In the genomic region with DNA sequence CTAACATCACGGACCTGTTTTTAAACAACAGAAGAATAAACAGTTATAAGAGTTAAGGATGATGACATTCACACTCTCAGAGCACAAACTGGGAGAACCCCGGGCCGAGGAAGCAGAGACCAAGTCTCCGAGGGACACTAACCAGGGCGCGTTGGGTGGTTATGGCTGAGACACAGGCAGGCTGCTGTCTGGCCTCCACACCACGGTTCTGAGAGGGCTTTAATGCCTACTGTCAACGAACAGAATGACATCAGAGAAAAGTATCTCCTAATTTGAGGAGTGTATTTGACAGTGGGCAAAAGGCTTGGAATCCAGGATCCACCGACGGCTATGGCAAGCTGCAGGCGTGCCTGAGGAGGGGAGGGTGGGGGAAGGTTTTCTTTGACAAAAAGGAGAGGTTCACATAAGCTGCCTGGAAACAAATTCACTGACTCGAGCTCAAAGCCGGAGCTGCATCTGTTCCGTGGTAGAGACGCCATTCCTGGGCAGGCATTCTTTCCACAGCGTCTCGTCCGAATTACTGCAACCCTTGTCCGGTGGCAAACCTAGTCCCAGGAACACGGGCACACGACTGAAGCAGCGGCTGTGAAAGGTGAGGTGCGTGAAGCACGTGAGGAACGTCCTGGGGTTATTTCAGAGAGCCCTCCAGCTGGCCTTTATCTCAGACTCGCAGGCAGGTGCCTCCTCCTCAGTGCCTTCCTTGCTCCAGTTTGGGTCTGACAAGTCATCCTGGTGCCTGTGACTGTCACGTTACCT, we compare ENCODE assay signal across 31 cellular contexts. TPM values are rescaled to one million over a fixed set of nuclear protein-coding genes. Genes with fewer than 3 reads are reported as not detected.
DNase-seq lines count a peak whose midpoint lies in the region; ATAC-seq, FAIRE-seq and TF ChIP-seq lines count a peak whose summit lies in the region.
"Had no signal": no experiment of that assay in that cellular context is flagged by ENCODE, and none has a peak within 500 bp of the region (broad histone marks: within the 10 kb centered on the region; RNA-seq: fewer than 3 reads in every experiment).

No MANE protein-coding gene starts in this region.

- H3K23ac ChIP-seq in H1 (ENCODE audit: insufficient read length) = no peak overlapping the region

- H3K4ac ChIP-seq in H1 (replicated peaks; ENCODE audit: insufficient read length, low read depth, low read length) = no peak overlapping the region

- H3K4me3 ChIP-seq in right cardiac atrium (ENCODE audit: low read length) (no peak overlapping the region), H1 (ENCODE audit: extremely low read depth in 1 of 4, insufficient read depth in 2 of 4, low read depth in 3 of 4, low read length in 4 of 4) (no peak overlapping the region)
- H3K4me3 ChIP-seq: BLaER1, colonic mucosa, esophagus squamous epithelium, MG63, SK-N-MC had no signal

- ATAC-seq in right cardiac atrium = no peak
- ATAC-seq in left ventricle myocardium superior = no peak
- ATAC-seq in GM18867 (IDR thresholded peaks at IDR 0.05; ENCODE audit: unreplicated experiment) = no peak
- ATAC-seq in GM21423 (IDR thresholded peaks at IDR 0.05; ENCODE audit: unreplicated experiment) = no peak
- ATAC-seq: activated naive CD4-positive, alpha-beta T cell treated with anti-CD3 and anti-CD28 coated beads, Interleukin-2, amount 50 U/mL, for 72 hours; left colon; stimulated activated effector memory CD8-positive, alpha-beta T cell treated with anti-CD3 and anti-CD28 coated beads, Interleukin-12 subunit alpha, Interleukin-12 subunit beta, amount 100 ng/mL, for 72 hours had no signal

- H3K9me3 ChIP-seq in right cardiac atrium (ENCODE audit: control insufficient read depth, low read length) = no peaks in the 10 kb centered on the region
- 0 out of 4 replicates have a peak, but pooled peaks cover 0 to 2% of the 10 kb centered on the region in 2 experiments for H3K9me3 ChIP-seq in H1 (ENCODE audit: insufficient read depth in 2 of 2, low read depth in 1 of 2, low read length in 1 of 2)
- H3K9me3 ChIP-seq: colonic mucosa, esophagus squamous epithelium had no signal

- CTCF ChIA-PET in H1 (lab: Charles Lee; ENCODE audit: partially characterized antibody) = interaction anchor here (0.7 to 3.0 kb wide), 9 partner anchors 9 to 254 kb away, joined by 3 to 16 read pairs (median 3); no protein-coding TSS in a partner anchor

- no peak overlapping the region for H2BK12ac ChIP-seq in H1 (ENCODE audit: low read depth, low read length)

- 0 out of 2 replicates have a peak overlapping the region, but pooled peaks have one; percentile 22 for H4K8ac ChIP-seq in H1 (ENCODE audit: extremely low read depth, insufficient read depth, low read length)

- H2BK120ac ChIP-seq in H1 (replicated peaks; ENCODE audit: low read depth, low read length) = no peak overlapping the region

- intact Hi-C loops in right cardiac atrium (cut with DNase I) (no loop called here), left ventricle myocardium superior (cut with micrococcal nuclease) (no loop called here)

- H3K4me2 ChIP-seq in H1 (ENCODE audit: insufficient read depth in 1 of 2, low read depth in 2 of 2, low read length in 2 of 2) = no peak overlapping the region
- H3K4me2 ChIP-seq: BLaER1 had no signal

- H3K27ac ChIP-seq in right cardiac atrium (ENCODE audit: low read length) (no peak overlapping the region), H1 (ENCODE audit: low read depth, low read length) (no peak overlapping the region; the same call in 1 of the 2 replicates)
- H3K27ac ChIP-seq: BLaER1, colonic mucosa, esophagus squamous epithelium, SK-N-MC had no signal

- no peak overlapping the region for H2BK5ac ChIP-seq in H1 (ENCODE audit: low read depth, low read length)

- H3K4me1 Mint-ChIP-seq in nephron progenitor cell = no peaks in the 10 kb centered on the region
- H3K4me1 Mint-ChIP-seq: stimulated activated effector memory CD8-positive, alpha-beta T cell treated with anti-CD3 and anti-CD28 coated beads, Interleukin-12 subunit alpha, Interleukin-12 subunit beta, amount 100 ng/mL, for 72 hours had no signal

- H3K36me3 Mint-ChIP-seq in nephron progenitor cell (ENCODE audit: low read depth) = peaks cover 31% of the 10 kb centered on the region

- H2BK15ac ChIP-seq in H1 (ENCODE audit: low read length) = no peak overlapping the region

- H3K79me1 ChIP-seq in H1 (ENCODE audit: low read depth, low read length) = peaks cover 9% of the 10 kb centered on the region

- H4K20me1 ChIP-seq in H1 (replicated peaks in 1 of 2; ENCODE audit: control insufficient read depth in 1 of 2, insufficient read depth in 2 of 2, low read length in 2 of 2) = peaks cover 9 to 22% of the 10 kb centered on the region in 2 experiments

- no peaks in the 10 kb centered on the region for H3K9me3 Mint-ChIP-seq in nephron progenitor cell
- H3K9me3 Mint-ChIP-seq: activated naive CD4-positive, alpha-beta T cell treated with anti-CD3 and anti-CD28 coated beads, Interleukin-2, amount 50 U/mL, for 72 hours; activated T-helper 1 cell treated with anti-CD3 and anti-CD28 coated beads, Interleukin-12 subunit alpha, Interleukin-12 subunit beta, Interleukin-2, Interleukin-4 antibody, amounts not matched to agents 30 ng/mL and 10 ng/mL and 1 ng/mL, durations not matched to agents 14 hours and 24 hours and 36 hours; stimulated activated effector memory CD8-positive, alpha-beta T cell treated with anti-CD3 and anti-CD28 coated beads, Interleukin-12 subunit alpha, Interleukin-12 subunit beta, amount 100 ng/mL, for 72 hours had no signal

- H3K23me2 ChIP-seq in H1 (ENCODE audit: low read depth, low read length) = no peaks in the 10 kb centered on the region

- POLR2A ChIA-PET in H1 (lab: Charles Lee; ENCODE audit: partially characterized antibody) = interaction anchor here (1.2 to 2.1 kb wide), 2 partner anchors 9 to 19 kb away, joined by 3 to 5 read pairs; a partner anchor contains a TSS

- no peaks in the 10 kb centered on the region for H3K27me3 ChIP-seq in right cardiac atrium (ENCODE audit: control insufficient read depth, insufficient read depth)
- H3K27me3 ChIP-seq in H1 (replicated peaks in 1 of 4; ENCODE audit: control insufficient read depth in 3 of 4, extremely low read depth in 1 of 4, insufficient read depth in 3 of 4, low read length in 3 of 4) = no peaks in the 10 kb centered on the region
- H3K27me3 ChIP-seq: BLaER1, colonic mucosa, esophagus squamous epithelium, MG63 had no signal

- no peak for TF ChIP-seq EP300 in H1 (IDR thresholded peaks at IDR 0.05; ENCODE audit: borderline replicate concordance in 1 of 2, low read depth in 2 of 2, low read length in 2 of 2)

- H2AK5ac ChIP-seq in H1 (ENCODE audit: low read depth, low read length) = no peak overlapping the region

- H3K36me3 ChIP-seq in H1 (ENCODE audit: control insufficient read depth in 2 of 4, insufficient read depth in 4 of 4, low read length in 3 of 4) = peaks cover 14 to 63% (median 52%) of the 10 kb centered on the region in 4 experiments

- no peak overlapping the region for H3K56ac ChIP-seq in H1 (replicated peaks; ENCODE audit: insufficient read length, low read depth, low read length)

- no peak overlapping the region for H4K5ac ChIP-seq in H1 (ENCODE audit: insufficient read length, low read depth, low read length)

- no peak overlapping the region for H3K9ac ChIP-seq in H1 (replicated peaks in 1 of 4; ENCODE audit: extremely low read depth in 1 of 4, low read depth in 3 of 4, low read length in 3 of 4)
- H3K9ac ChIP-seq: BLaER1 had no signal

- H2AFZ ChIP-seq in H1 (ENCODE audit: low read length) = no peak overlapping the region

- H3K27ac Mint-ChIP-seq in nephron progenitor cell = peak overlapping the region; percentile 32
- H3K27ac Mint-ChIP-seq: activated naive CD4-positive, alpha-beta T cell treated with anti-CD3 and anti-CD28 coated beads, Interleukin-2, amount 50 U/mL, for 72 hours; activated T-helper 1 cell treated with anti-CD3 and anti-CD28 coated beads, Interleukin-12 subunit alpha, Interleukin-12 subunit beta, Interleukin-2, Interleukin-4 antibody, amounts not matched to agents 30 ng/mL and 10 ng/mL and 1 ng/mL, durations not matched to agents 14 hours and 24 hours and 36 hours; stimulated activated effector memory CD8-positive, alpha-beta T cell treated with anti-CD3 and anti-CD28 coated beads, Interleukin-12 subunit alpha, Interleukin-12 subunit beta, amount 100 ng/mL, for 72 hours had no signal

- no peak overlapping the region for H3K18ac ChIP-seq in H1 (ENCODE audit: extremely low read depth, low read length)

- H3K4me1 ChIP-seq in right cardiac atrium (ENCODE audit: control insufficient read depth, insufficient read depth, low read length) (no peaks in the 10 kb centered on the region), H1 (replicated peaks in 1 of 4; ENCODE audit: control insufficient read depth in 3 of 4, insufficient read depth in 4 of 4, low read length in 3 of 4) (no peaks in the 10 kb centered on the region)
- H3K4me1 ChIP-seq: colonic mucosa, esophagus squamous epithelium had no signal

- peak; percentile 4 to 28 (median 15) for DNase-seq in right cardiac atrium
- DNase-seq in left ventricle myocardium superior = no peak
- DNase-seq in H1 (ENCODE audit: low read depth in 1 of 2, low spot score in 2 of 2) = no peak
- DNase-seq in nephron progenitor cell = no peak
- DNase-seq in ureter (ENCODE audit: low spot score) = peak; percentile 29
- DNase-seq in SHP77 (lab: John Stamatoyannopoulos, UW) = no peak
- DNase-seq: anterior cingulate cortex; colonic mucosa; COR-L47; esophagus squamous epithelium; foreskin melanocyte; GDM1; KG1; left colon; mesenchymal stem cell; MG63; NCI-H1105 treated with DMSO at 0.1 percent for 48 hours; NCI-H2029 treated with DMSO at 0.1 percent for 48 hours; NCI-H226; NCI-H748 treated with DMSO at 0.1 percent for 48 hours; occipital lobe; stimulated activated CD4-positive, alpha-beta T cell treated with anti-CD3 and anti-CD28 coated beads, Interleukin-4, amount 100 ng/mL, for 24 hours; substantia nigra had no signal

- no peak overlapping the region for H3K4me3 Mint-ChIP-seq in nephron progenitor cell
- H3K4me3 Mint-ChIP-seq: activated T-helper 1 cell treated with anti-CD3 and anti-CD28 coated beads, Interleukin-12 subunit alpha, Interleukin-12 subunit beta, Interleukin-2, Interleukin-4 antibody, amounts not matched to agents 30 ng/mL and 10 ng/mL and 1 ng/mL, durations not matched to agents 14 hours and 24 hours and 36 hours; stimulated activated effector memory CD8-positive, alpha-beta T cell treated with anti-CD3 and anti-CD28 coated beads, Interleukin-12 subunit alpha, Interleukin-12 subunit beta, amount 100 ng/mL, for 72 hours had no signal

- no peak overlapping the region for H2BK20ac ChIP-seq in H1 (ENCODE audit: low read length)

- no peak for TF ChIP-seq RAD21 in H1 (IDR thresholded peaks at IDR 0.05 in 1 of 2, conservative IDR thresholded peaks at IDR 0.05 in 1 of 2; ENCODE audit: low read depth in 2 of 2, low read length in 2 of 2)

- WGBS in right cardiac atrium = 90% methylated on average over 27 of the region's 27 CpGs
- 86% methylated on average over 27 of the region's 27 CpGs; no CpG with 5 or more reads in 1 of the 2 experiments for WGBS in H1 (ENCODE audit: extremely low coverage in 1 of 2, insufficient coverage in 1 of 2, insufficient read length in 1 of 2, insufficient replicate concordance in 2 of 2, low coverage in 1 of 2, low lambda C conversion rate in 2 of 2, missing lambda C conversion rate in 1 of 2), 2 experiments

- no peak overlapping the region for H3K14ac ChIP-seq in H1 (ENCODE audit: insufficient read length)

- no peaks in the 10 kb centered on the region for H3K27me3 Mint-ChIP-seq in nephron progenitor cell (ENCODE audit: low read depth, poor library complexity)

- no peak overlapping the region for H4K91ac ChIP-seq in H1 (replicated peaks; ENCODE audit: insufficient read length, low read length)

- TF ChIP-seq POLR2A in H1 (IDR thresholded peaks at IDR 0.05; ENCODE audit: control extremely low read depth in 1 of 2, low read depth in 2 of 2, low read length in 2 of 2) = no peak

- FAIRE-seq in H1 (lab: Jason Lieb, UNC) = no peak
- FAIRE-seq: HTR-8/SVneo had no signal

- TF ChIP-seq CTCF in H1 (IDR thresholded peaks at IDR 0.05; ENCODE audit: control extremely low read depth in 1 of 3, insufficient read depth in 1 of 3, low read depth in 1 of 3, low read length in 3 of 3) = no peak
- TF ChIP-seq CTCF in nephron progenitor cell (IDR thresholded peaks at IDR 0.05) = no peak

- peaks cover 0 to 16% of the 10 kb centered on the region in 2 experiments; a peak in 2 of 4 replicates for H3K79me2 ChIP-seq in H1 (ENCODE audit: control insufficient read depth in 1 of 2, insufficient read depth in 2 of 2, low read length in 2 of 2)

RNA-seq across cellular contexts. Expression of a gene that starts 9.4 kb away (rescaled TPM):
- 10 to 100 TPM; 16.0 to 20.3 (median 19.1) TPM for total RNA-seq in right cardiac atrium
- polyA plus RNA-seq in right cardiac atrium = 14.1 TPM
- total RNA-seq in left ventricle myocardium superior = 15.7 TPM
- 32.1 and 34.6 TPM in 2 replicates for total RNA-seq in H1 (2021; fragmentation: NEBNext Ultra II Directional; extraction: Animal tissue kit (Norgen Biotek cat#: 25700))
- 13.7 and 21.0 TPM in 2 replicates for polyA plus RNA-seq in H1 (2011; rRNA removed)
- polyA plus RNA-seq in H1 (2011; cell fraction: cytosol; rRNA removed) = 20.3 TPM
- 88.5 TPM for polyA plus RNA-seq in H1 (2011; cell fraction: nucleus; rRNA removed)
- 24.1 to 33.7 TPM (median 29.4 TPM) in 4 replicates for polyA plus RNA-seq in H1 (2012, experiment 1 of 2)
- polyA plus RNA-seq in H1 (2012, experiment 2 of 2) = 15.8 TPM
- polyA plus RNA-seq in H1 (2013, experiment 1 of 2) = 33.3 TPM
- polyA plus RNA-seq in H1 (2013, experiment 2 of 2) = 33.7 TPM
- 11.2 and 13.2 TPM in 2 replicates for polyA minus RNA-seq in H1 (2011; rRNA and poly(A)+ RNA removed)
- polyA minus RNA-seq in H1 (2011; cell fraction: cytosol; rRNA and poly(A)+ RNA removed) = 13.0 TPM
- 28.5 TPM for polyA minus RNA-seq in H1 (2011; cell fraction: nucleus; rRNA and poly(A)+ RNA removed)
- 42.6 TPM for total RNA-seq in ureter

Comparison
In these comparisons a context has a peak if more than half of its experiments do, and no peak if none do; other contexts are left out.
1. DNase-seq: peak in right cardiac atrium (3 of 3) and ureter (single experiment); none in left ventricle myocardium superior (single experiment), H1 (0 of 2), nephron progenitor cell (single experiment) and SHP77 (0 of 2).